8 cellular contexts compared by ENCODE assay signal in genomic region chr17:76671912-76672262, GRCh38. TPM values are rescaled to one million over a fixed set of nuclear protein-coding genes. Genes with fewer than 3 reads are reported as not detected.
A peak's percentile ranks its signal among the peaks of the same experiment; 100 is the strongest.
DNase-seq lines count a peak whose midpoint lies in the region; ATAC-seq and TF ChIP-seq lines count a peak whose summit lies in the region.

No MANE protein-coding gene starts in this region.

- peaks cover 35% of the 10 kb centered on the region for H3K4me1 Mint-ChIP-seq in CD4-positive, alpha-beta T cell (ENCODE audit: low read depth)

- in situ Hi-C loops in astrocyte of the cerebellum (cut with HindIII; ENCODE audit: low sequenced_read_pairs) = no loop called here

- DNase-seq in CD4-positive, alpha-beta T cell = no peak
- no peak for DNase-seq in astrocyte of the cerebellum (ENCODE audit: low read depth)
- no peak for DNase-seq in DMS114 treated with DMSO at 0.1 percent for 48 hours (lab: John Stamatoyannopoulos, UW; ENCODE audit: unreplicated experiment)
- DNase-seq in Kasumi-1 (lab: John Stamatoyannopoulos, UW) = no peak

- H3K4me1 ChIP-seq in liver (ENCODE audit: control insufficient read depth in 4 of 4, insufficient read depth in 4 of 4, low read length in 3 of 4) (peaks cover 0 to 12% (median 5%) of the 10 kb centered on the region in 4 donors), urinary bladder (ENCODE audit: insufficient read depth) (no peaks in the 10 kb centered on the region)

- H3K9ac ChIP-seq in liver (ENCODE audit: low read depth in 1 of 2, low read length in 2 of 2) = peak overlapping the region; percentile 61 to 96

- no peaks in the 10 kb centered on the region for H3K27me3 Mint-ChIP-seq in CD4-positive, alpha-beta T cell

- intact Hi-C loops in CD4-positive, alpha-beta T cell (cut with DNase I, micrococcal nuclease) = loop anchor here (2.0 to 5.0 kb wide), 3 partner anchors 55 to 157 kb away; partner anchors contain the start of genes JMJD6 (in 2 of the 2) and METTL23 (in 2 of the 2)

- H3K27me3 ChIP-seq in CD4-positive, alpha-beta T cell (ENCODE audit: control insufficient read depth, insufficient read depth, low read length) = no peaks in the 10 kb centered on the region
- H3K27me3 ChIP-seq in liver (ENCODE audit: control insufficient read depth in 4 of 4, insufficient read depth in 4 of 4, low read length in 3 of 4) = no peaks in the 10 kb centered on the region

- POLR2A ChIA-PET in CD4-positive, alpha-beta T cell (lab: Charles Lee) = interaction anchor here (0.6 to 3.4 kb wide), 29 partner anchors 10 to 1287 kb away, joined by 3 to 19 read pairs (median 4); partner anchors contain the start of genes JMJD6, METTL23, MFSD11 and SRSF2

- peak overlapping the region; percentile 58 for H3K27ac ChIP-seq in CD4-positive, alpha-beta T cell (ENCODE audit: low read depth, low read length)
- H3K27ac ChIP-seq in liver (ENCODE audit: low read depth in 1 of 2, low read length in 2 of 2) (peak overlapping the region; percentile 84 to 86), urinary bladder (ENCODE audit: low read depth) (peak overlapping the region; percentile 65)

- TF ChIP-seq CTCF in CD4-positive, alpha-beta T cell (IDR thresholded peaks at IDR 0.05) = no peak
- TF ChIP-seq CTCF in astrocyte of the cerebellum (IDR thresholded peaks at IDR 0.05; ENCODE audit: low read depth, low read length, missing control alignments) (no peak), liver (IDR thresholded peaks at IDR 0.05; ENCODE audit: low read depth, low read length, missing input control) (peak; percentile 18)

- peak in 1 of 2 donors; percentile 8 for TF ChIP-seq RAD21 in liver (IDR thresholded peaks at IDR 0.05)

- no peaks in the 10 kb centered on the region for H3K36me3 ChIP-seq in liver (ENCODE audit: control insufficient read depth in 4 of 4, insufficient read depth in 3 of 4, low read depth in 1 of 4, low read length in 3 of 4)
- no peaks in the 10 kb centered on the region for H3K36me3 ChIP-seq in urinary bladder (ENCODE audit: insufficient read depth)

- peak overlapping the region; percentile 59 for H3K4me3 ChIP-seq in astrocyte of the cerebellum (ENCODE audit: low read depth, low read length)
- peak overlapping the region; percentile 59 to 68 (median 66) for H3K4me3 ChIP-seq in liver (ENCODE audit: low read depth in 1 of 3, low read length in 3 of 3)
- H3K4me3 ChIP-seq in urinary bladder (ENCODE audit: low read depth, low read length) = peak overlapping the region; percentile 56

- peak overlapping the region; percentile 88 for H3K4me3 Mint-ChIP-seq in CD4-positive, alpha-beta T cell

- ATAC-seq in CD4-positive, alpha-beta T cell (ENCODE audit: poor library complexity) = no peak
- ATAC-seq in HG02852 (IDR thresholded peaks at IDR 0.05; ENCODE audit: unreplicated experiment) = peak; percentile 19
- ATAC-seq in GM21447 (IDR thresholded peaks at IDR 0.05; ENCODE audit: unreplicated experiment) = no peak

- H3K27ac Mint-ChIP-seq in CD4-positive, alpha-beta T cell = peak overlapping the region; percentile 93

- no peaks in the 10 kb centered on the region for H3K9me3 Mint-ChIP-seq in CD4-positive, alpha-beta T cell

- WGBS in liver = under 1% methylated on average over 19 of the region's 19 CpGs
- under 1% methylated on average over 19 of the region's 19 CpGs for WGBS in urinary bladder

- CTCF ChIA-PET in CD4-positive, alpha-beta T cell (lab: Charles Lee) = interaction anchor here (1.1 to 3.7 kb wide), 4 partner anchors 9 to 149 kb away, joined by 3 to 20 read pairs (median 9); no protein-coding TSS in a partner anchor

- no peaks in the 10 kb centered on the region for H3K36me3 Mint-ChIP-seq in CD4-positive, alpha-beta T cell (ENCODE audit: low read depth)

- H3K9me3 ChIP-seq in CD4-positive, alpha-beta T cell (ENCODE audit: control insufficient read depth, low read length) = no peaks in the 10 kb centered on the region
- no peaks in the 10 kb centered on the region for H3K9me3 ChIP-seq in liver (ENCODE audit: control insufficient read depth in 4 of 4, low read length in 3 of 4)

TF ChIP-seq in liver, 16 proteins besides CTCF, POLR2A, EP300 and RAD21:
- TF ChIP-seq YY1 (IDR thresholded peaks at IDR 0.05) = peak; percentile 90
- no peak for TF ChIP-seq RXRA (IDR thresholded peaks at IDR 0.05)
- peak in 1 of 2 donors; percentile 2 for TF ChIP-seq HNF4A (conservative IDR thresholded peaks at IDR 0.05)
- peak; percentile 75 for TF ChIP-seq TAF1 (conservative IDR thresholded peaks at IDR 0.05)
- peak in 1 of 2 donors; percentile 86 for TF ChIP-seq GABPA (IDR thresholded peaks at IDR 0.05 in 1 of 2, conservative IDR thresholded peaks at IDR 0.05 in 1 of 2)
- TF ChIP-seq ZBTB33 (IDR thresholded peaks at IDR 0.05) = no peak
- TF ChIP-seq REST (IDR thresholded peaks at IDR 0.05) = peak; percentile 18
- peak; percentile 9 for TF ChIP-seq NR2F2 (IDR thresholded peaks at IDR 0.05)

RNA-seq across cellular contexts. Expression of gene ST6GALNAC1, which starts 28.3 kb away (rescaled TPM):
- 1 to 10 TPM; 1.8 to 2.5 TPM for total RNA-seq in CD4-positive, alpha-beta T cell
- total RNA-seq in liver (1 to 10 TPM in 1 of 2 donors, not detected in 1; 2.1 TPM), urinary bladder (0.42 TPM)
- polyA plus RNA-seq in liver (under 1 TPM; 0.16 to 0.21 TPM), urinary bladder (4.2 TPM)

RNA-seq across cellular contexts. Expression of gene MXRA7, which starts 38.9 kb away (rescaled TPM):
- total RNA-seq in CD4-positive, alpha-beta T cell = 10 to 100 TPM; 11.4 to 12.1 TPM
- total RNA-seq in liver = 10 to 100 TPM in 1 of 2 donors, 1 to 10 TPM in 1; 9.8 to 12.9 TPM
- polyA plus RNA-seq in liver = 10 to 100 TPM in 1 of 2 donors, 1 to 10 TPM in 1; 4.8 to 22.1 TPM
- total RNA-seq in urinary bladder = 188 TPM
- 432 TPM for polyA plus RNA-seq in urinary bladder

RNA-seq across cellular contexts. Expression of gene JMJD6, which starts 54.5 kb away (rescaled TPM):
- 100 to 1,000 TPM; 133 to 134 TPM for total RNA-seq in CD4-positive, alpha-beta T cell
- total RNA-seq in liver = 10 to 100 TPM; 10.6 to 16.1 TPM
- polyA plus RNA-seq in liver = 10 to 100 TPM in 1 of 2 donors, 1 to 10 TPM in 1; 9.9 to 11.8 TPM
- total RNA-seq in urinary bladder = 13.5 TPM
- 41.4 TPM for polyA plus RNA-seq in urinary bladder

RNA-seq across cellular contexts. Expression of gene METTL23, which starts 54.8 kb away (rescaled TPM):
- total RNA-seq in CD4-positive, alpha-beta T cell = 10 to 100 TPM; 35.4 to 37.8 TPM
- total RNA-seq in liver (10 to 100 TPM; 15.6 to 17.4 TPM), urinary bladder (22.6 TPM)
- polyA plus RNA-seq in liver (10 to 100 TPM; 26.8 to 37.2 TPM), urinary bladder (38.4 TPM)

Comparison
In these comparisons a context has a peak if more than half of its experiments do, and no peak if none do; other contexts are left out.
1. RNA of gene MXRA7, which starts 38.9 kb away (total RNA-seq): 188 TPM in urinary bladder (single experiment); 9.8 to 12.9 TPM in liver and 11.4 to 12.1 TPM in CD4-positive, alpha-beta T cell; every median in the first group is over 10 times any median in the second.
2. Peak in every context shown above with its lines, with median percentiles within 50 percentile points of each other: H3K27ac ChIP-seq and H3K4me3 ChIP-seq.